Comparison of ENCODE assay signal across 16 cellular contexts in genomic region chr2:230042195-230042594, GRCh38.
"Had no signal": no experiment of that assay in that cellular context is flagged by ENCODE, and none has a peak within 500 bp of the region (broad histone marks: within the 10 kb centered on the region; RNA-seq: fewer than 3 reads in every experiment).

No MANE protein-coding gene starts in this region.

- H3K27me3 ChIP-seq: heart left ventricle, ovary, right atrium auricular region, stomach, vagina had no signal

- H3K36me3 ChIP-seq: ovary, right atrium auricular region had no signal

- H3K27ac ChIP-seq: heart left ventricle, ovary, psoas muscle, right atrium auricular region, stomach, vagina had no signal

- H3K4me3 ChIP-seq: heart left ventricle, ovary, psoas muscle, right atrium auricular region, stomach, vagina had no signal

- DNase-seq: activated CD4-positive, alpha-beta T cell treated with anti-CD3 and anti-CD28 coated beads for 1 hour; activated gamma-delta T cell treated with Interleukin-2 at 50 U/mL for 16 hours; activated T-cell treated with anti-CD3 and anti-CD28 coated beads, Interleukin-2, amount 50 U/mL, for 1 hour; aorta; central memory CD4-positive, alpha-beta T cell; dermis blood vessel endothelial cell; effector CD8-positive, alpha-beta T cell; heart left ventricle; left cardiac atrium; ovary; psoas muscle; stimulated activated CD4-positive, alpha-beta T cell treated with anti-CD3 and anti-CD28 coated beads, Interleukin-1b, Interleukin-23, amount 100 ng/mL, for 48 hours; stomach; trophoblast cell had no signal

- H3K9me3 ChIP-seq: heart left ventricle, ovary, psoas muscle, right atrium auricular region, stomach, vagina had no signal

- H3K4me1 ChIP-seq: heart left ventricle, psoas muscle, right atrium auricular region, stomach, vagina had no signal
